In the genomic region with DNA sequence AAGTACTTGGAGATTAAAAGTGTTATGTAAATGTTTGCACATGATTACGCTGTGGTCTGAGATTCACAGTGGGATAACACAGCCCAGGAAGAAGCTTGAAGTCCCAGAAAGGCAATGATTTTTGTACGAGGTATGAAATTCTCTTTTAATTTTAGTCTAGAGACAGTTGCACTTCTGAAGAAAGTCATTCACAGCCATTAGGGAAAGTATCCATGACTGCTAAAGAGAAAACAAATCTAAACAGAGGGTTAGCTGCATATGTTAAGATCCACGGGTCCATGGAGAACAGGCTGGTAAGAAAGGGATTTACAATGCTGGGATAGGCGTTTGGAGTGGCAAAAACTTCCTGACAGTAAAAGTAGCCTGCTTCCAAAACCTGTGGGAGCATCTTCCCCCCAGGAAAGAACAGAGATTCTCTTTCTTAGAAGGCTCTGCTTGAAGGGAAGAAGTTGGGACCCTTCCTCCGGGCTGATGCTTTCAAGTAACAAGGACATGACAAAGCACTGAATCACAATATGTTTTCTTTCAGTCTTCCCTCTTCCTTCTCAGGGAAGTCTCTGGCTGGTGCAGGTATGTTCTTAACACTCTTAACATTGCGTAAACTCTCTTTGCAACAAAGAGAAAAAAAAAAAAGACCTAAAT, we compare ENCODE assay signal across 12 cellular contexts.
A peak's percentile ranks its signal among the peaks of the same experiment; 100 is the strongest.
DNase-seq lines count a peak whose midpoint lies in the region; ATAC-seq and TF ChIP-seq lines count a peak whose summit lies in the region.
"Had no signal": no experiment of that assay in that cellular context is flagged by ENCODE, and none has a peak within 500 bp of the region (broad histone marks: within the 10 kb centered on the region; RNA-seq: fewer than 3 reads in every experiment).

No MANE protein-coding gene starts in this region.

- H3K9me3 ChIP-seq in neuronal stem cell (replicated peaks in 1 of 2; ENCODE audit: control insufficient read depth in 2 of 2, insufficient read depth in 1 of 2, low read depth in 1 of 2, low read length in 2 of 2) (no peaks in the 10 kb centered on the region), uterus (no peaks in the 10 kb centered on the region)

- no peak overlapping the region for H4K91ac ChIP-seq in neuronal stem cell (ENCODE audit: low read depth, low read length, poor library complexity)

- no peak overlapping the region for H3K4me2 ChIP-seq in neuronal stem cell (ENCODE audit: insufficient read depth, low read length, poor library complexity, severe bottlenecking)

- no peaks in the 10 kb centered on the region for H3K79me1 ChIP-seq in neuronal stem cell (ENCODE audit: low read depth, low read length)

- H3K4ac ChIP-seq in neuronal stem cell (ENCODE audit: low read length) = no peak overlapping the region

- no peak overlapping the region for H3K18ac ChIP-seq in neuronal stem cell (ENCODE audit: low read length)

- WGBS in neuronal stem cell (ENCODE audit: extremely low coverage in 2 of 2, insufficient read length in 2 of 2, insufficient replicate concordance in 1 of 2), 2 donors = no CpG with 5 or more reads among the region's 6 CpGs

- TF ChIP-seq CTCF in fibroblast of pulmonary artery (IDR thresholded peaks at IDR 0.05; ENCODE audit: low read length, missing control alignments) (no peak), uterus (IDR thresholded peaks at IDR 0.05) (no peak)

- DNase-seq in fibroblast of pulmonary artery (ENCODE audit: low read depth) (peak; percentile 76), neuronal stem cell (ENCODE audit: low spot score) (no peak), uterus (no peak), DMS53 (lab: John Stamatoyannopoulos, UW) (no peak), ACHN (no peak)
- DNase-seq: activated CD8-positive, alpha-beta T cell treated with anti-CD3 and anti-CD28 coated beads, Interleukin-2, amount 10 ng/mL, durations not matched to agents 7 days and 5 days; activated naive CD8-positive, alpha-beta T cell treated with anti-CD3 and anti-CD28 coated beads, Interleukin-2, amount 50 U/mL, for 24 hours; DMS79; NCI-H748 treated with DMSO at 0.1 percent for 48 hours; stimulated activated CD4-positive, alpha-beta T cell treated with anti-CD3 and anti-CD28 coated beads, Interleukin-4, amount 100 ng/mL, for 24 hours had no signal

- H3K27me3 ChIP-seq in neuronal stem cell (ENCODE audit: control insufficient read depth in 3 of 3, insufficient read depth in 3 of 3, low read depth in 1 of 3, low read length in 3 of 3) (no peaks in the 10 kb centered on the region), uterus (no peaks in the 10 kb centered on the region)

- no peaks in the 10 kb centered on the region for H3K36me3 ChIP-seq in neuronal stem cell (replicated peaks in 1 of 2; ENCODE audit: control insufficient read depth in 2 of 2, insufficient read depth in 2 of 2, low read length in 2 of 2)
- no peaks in the 10 kb centered on the region for H3K36me3 ChIP-seq in uterus

- no peak for ATAC-seq in GM19023 (IDR thresholded peaks at IDR 0.05; ENCODE audit: unreplicated experiment)
- ATAC-seq: activated CD8-positive, alpha-beta T cell treated with anti-CD3 and anti-CD28 coated beads, Interleukin-2, amount 10 ng/mL, durations not matched to agents 7 days and 5 days; activated naive CD8-positive, alpha-beta T cell treated with anti-CD3 and anti-CD28 coated beads, Interleukin-2, amount 50 U/mL, for 24 hours had no signal

- intact Hi-C loops in uterus (cut with DNase I; ENCODE audit: low total_unique reads) = no loop called here

- no peak overlapping the region for H2BK5ac ChIP-seq in neuronal stem cell (ENCODE audit: low read length)

- no peak overlapping the region for H2BK120ac ChIP-seq in neuronal stem cell (ENCODE audit: low read depth, low read length)

- in situ Hi-C loops in ACHN (cut with HindIII; ENCODE audit: low pct_ligation_motif_present, low pct_unique_long_range_greater_than_20kb, low sequenced_read_pairs) = no loop called here

- H3K14ac ChIP-seq in neuronal stem cell (ENCODE audit: low read length) = no peak overlapping the region

- H3K4me3 ChIP-seq in fibroblast of pulmonary artery (replicated peaks; ENCODE audit: low read depth, low read length) (no peak overlapping the region), neuronal stem cell (ENCODE audit: low read length in 2 of 2) (no peak overlapping the region), uterus (peak overlapping the region in 1 of 2 donors; percentile 31)

- peak overlapping the region; percentile 64 for H2AFZ ChIP-seq in neuronal stem cell (ENCODE audit: low read length)

- no peak overlapping the region for H3K9ac ChIP-seq in neuronal stem cell (ENCODE audit: low read depth, low read length, poor library complexity)

- H2BK12ac ChIP-seq in neuronal stem cell (ENCODE audit: low read length) = no peak overlapping the region

- no peak overlapping the region for H3K23ac ChIP-seq in neuronal stem cell (ENCODE audit: low read depth, low read length, poor library complexity)

- no peak overlapping the region for H2BK15ac ChIP-seq in neuronal stem cell (ENCODE audit: low read length)

- H3K27ac ChIP-seq in angular gyrus (ENCODE audit: low read depth, low read length) (peak overlapping the region; percentile 49), neuronal stem cell (replicated peaks; ENCODE audit: low read length) (no peak overlapping the region), uterus (peak overlapping the region; percentile 93)

- no peak for TF ChIP-seq POLR2A in uterus (IDR thresholded peaks at IDR 0.05)

- no peak overlapping the region for H2AK5ac ChIP-seq in neuronal stem cell (ENCODE audit: low read depth, low read length)

- peaks cover 7 to 9% of the 10 kb centered on the region in 2 donors for H3K4me1 ChIP-seq in neuronal stem cell (ENCODE audit: control insufficient read depth in 2 of 2, insufficient read depth in 1 of 2, low read depth in 1 of 2, low read length in 2 of 2)
- no peaks in the 10 kb centered on the region for H3K4me1 ChIP-seq in uterus

- no peak overlapping the region for H4K8ac ChIP-seq in neuronal stem cell (ENCODE audit: low read depth, low read length)
